Comparison of ENCODE assay signal across 18 cellular contexts in genomic region chrX:53195401-53195800, GRCh38. TPM values are rescaled to one million over a fixed set of nuclear protein-coding genes. Genes with fewer than 3 reads are reported as not detected.
DNase-seq lines count a peak whose midpoint lies in the region; ATAC-seq and TF ChIP-seq lines count a peak whose summit lies in the region.
"Had no signal": no experiment of that assay in that cellular context is flagged by ENCODE, and none has a peak within 500 bp of the region (broad histone marks: within the 10 kb centered on the region; RNA-seq: fewer than 3 reads in every experiment).

No MANE protein-coding gene starts in this region.

- H3K36me3 Mint-ChIP-seq in activated naive CD4-positive, alpha-beta T cell treated with anti-CD3 and anti-CD28 coated beads, Interleukin-2, amount 50 U/mL, for 24 hours: peaks cover 3% of the 10 kb centered on the region
- H3K36me3 Mint-ChIP-seq in activated naive CD8-positive, alpha-beta T cell treated with anti-CD3 and anti-CD28 coated beads, Interleukin-2, amount 50 U/mL, for 24 hours (ENCODE audit: low read depth): peaks cover 19% of the 10 kb centered on the region
- H3K36me3 Mint-ChIP-seq in stimulated activated memory B cell treated with anti-CD40 and anti-IgM and Interleukin-4, amounts not matched to agents 10 μg/mL and 1 μg/mL and 100 μg/mL, for 72 hours: peaks cover 44% of the 10 kb centered on the region
- peaks cover 3% of the 10 kb centered on the region for H3K36me3 Mint-ChIP-seq in progenitor cell of endocrine pancreas (ENCODE audit: insufficient read depth)

- no peak for DNase-seq in activated naive CD4-positive, alpha-beta T cell (lab: John Stamatoyannopoulos, UW)
- no peak for DNase-seq in activated naive CD8-positive, alpha-beta T cell treated with anti-CD3 and anti-CD28 coated beads, Interleukin-2, amount 50 U/mL, for 24 hours
- peak; percentile 10 for DNase-seq in fibroblast of mammary gland (ENCODE audit: low read depth)
- DNase-seq in progenitor cell of endocrine pancreas (ENCODE audit: low spot score, unreplicated experiment): no peak
- DNase-seq: BE2C; CD4-positive, CD25-positive, alpha-beta regulatory T cell; H7; NCI-H1048; NCI-H1436 treated with DMSO at 0.1 percent for 48 hours; NCI-H2029; NCI-H526; PC-3; RPMI8226; SHP77 treated with DMSO at 0.1 percent for 48 hours had no signal

- H3K4me1 Mint-ChIP-seq in activated naive CD4-positive, alpha-beta T cell treated with anti-CD3 and anti-CD28 coated beads, Interleukin-2, amount 50 U/mL, for 24 hours: no peaks in the 10 kb centered on the region
- no peaks in the 10 kb centered on the region for H3K4me1 Mint-ChIP-seq in activated naive CD8-positive, alpha-beta T cell treated with anti-CD3 and anti-CD28 coated beads, Interleukin-2, amount 50 U/mL, for 24 hours
- no peaks in the 10 kb centered on the region for H3K4me1 Mint-ChIP-seq in stimulated activated memory B cell treated with anti-CD40 and anti-IgM and Interleukin-4, amounts not matched to agents 10 μg/mL and 1 μg/mL and 100 μg/mL, for 72 hours
- no peaks in the 10 kb centered on the region for H3K4me1 Mint-ChIP-seq in progenitor cell of endocrine pancreas (ENCODE audit: low read depth)

- no peak for ATAC-seq in activated naive CD8-positive, alpha-beta T cell treated with anti-CD3 and anti-CD28 coated beads, Interleukin-2, amount 50 U/mL, for 24 hours
- no peak for ATAC-seq in stimulated activated memory B cell treated with anti-CD40 and anti-IgM and Interleukin-4, amounts not matched to agents 10 μg/mL and 1 μg/mL and 100 μg/mL, for 72 hours
- no peak for ATAC-seq in HG03135 (IDR thresholded peaks at IDR 0.05; ENCODE audit: unreplicated experiment)
- ATAC-seq in HG03045 (IDR thresholded peaks at IDR 0.05; ENCODE audit: unreplicated experiment): no peak
- ATAC-seq: PC-3 had no signal

- H3K4me3 Mint-ChIP-seq in activated naive CD4-positive, alpha-beta T cell treated with anti-CD3 and anti-CD28 coated beads, Interleukin-2, amount 50 U/mL, for 24 hours: no peak overlapping the region
- H3K4me3 Mint-ChIP-seq in activated naive CD8-positive, alpha-beta T cell treated with anti-CD3 and anti-CD28 coated beads, Interleukin-2, amount 50 U/mL, for 24 hours: no peak overlapping the region
- H3K4me3 Mint-ChIP-seq in stimulated activated memory B cell treated with anti-CD40 and anti-IgM and Interleukin-4, amounts not matched to agents 10 μg/mL and 1 μg/mL and 100 μg/mL, for 72 hours: no peak overlapping the region
- no peak overlapping the region for H3K4me3 Mint-ChIP-seq in progenitor cell of endocrine pancreas (ENCODE audit: low read depth)
- H3K4me3 Mint-ChIP-seq: CD4-positive, CD25-positive, alpha-beta regulatory T cell had no signal

- H3K27me3 Mint-ChIP-seq in activated naive CD4-positive, alpha-beta T cell treated with anti-CD3 and anti-CD28 coated beads, Interleukin-2, amount 50 U/mL, for 24 hours: no peaks in the 10 kb centered on the region
- no peaks in the 10 kb centered on the region for H3K27me3 Mint-ChIP-seq in activated naive CD8-positive, alpha-beta T cell treated with anti-CD3 and anti-CD28 coated beads, Interleukin-2, amount 50 U/mL, for 24 hours
- no peaks in the 10 kb centered on the region for H3K27me3 Mint-ChIP-seq in stimulated activated memory B cell treated with anti-CD40 and anti-IgM and Interleukin-4, amounts not matched to agents 10 μg/mL and 1 μg/mL and 100 μg/mL, for 72 hours
- no peaks in the 10 kb centered on the region for H3K27me3 Mint-ChIP-seq in progenitor cell of endocrine pancreas
- H3K27me3 Mint-ChIP-seq: CD4-positive, CD25-positive, alpha-beta regulatory T cell had no signal

- H3K9me3 Mint-ChIP-seq in activated naive CD4-positive, alpha-beta T cell treated with anti-CD3 and anti-CD28 coated beads, Interleukin-2, amount 50 U/mL, for 24 hours: no peaks in the 10 kb centered on the region
- H3K9me3 Mint-ChIP-seq in activated naive CD8-positive, alpha-beta T cell treated with anti-CD3 and anti-CD28 coated beads, Interleukin-2, amount 50 U/mL, for 24 hours: no peaks in the 10 kb centered on the region
- no peaks in the 10 kb centered on the region for H3K9me3 Mint-ChIP-seq in stimulated activated memory B cell treated with anti-CD40 and anti-IgM and Interleukin-4, amounts not matched to agents 10 μg/mL and 1 μg/mL and 100 μg/mL, for 72 hours
- H3K9me3 Mint-ChIP-seq in progenitor cell of endocrine pancreas (ENCODE audit: low read depth): peaks cover 6% of the 10 kb centered on the region
- H3K9me3 Mint-ChIP-seq: CD4-positive, CD25-positive, alpha-beta regulatory T cell had no signal

- TF ChIP-seq CTCF in fibroblast of mammary gland (conservative IDR thresholded peaks at IDR 0.05; ENCODE audit: control insufficient read depth, insufficient read depth, low read depth, low read length) (no peak), progenitor cell of endocrine pancreas (IDR thresholded peaks at IDR 0.05; ENCODE audit: unreplicated experiment) (no peak)

- peak overlapping the region; percentile 41 for H3K27ac Mint-ChIP-seq in activated naive CD4-positive, alpha-beta T cell treated with anti-CD3 and anti-CD28 coated beads, Interleukin-2, amount 50 U/mL, for 24 hours
- peak overlapping the region; percentile 3 for H3K27ac Mint-ChIP-seq in activated naive CD8-positive, alpha-beta T cell treated with anti-CD3 and anti-CD28 coated beads, Interleukin-2, amount 50 U/mL, for 24 hours
- H3K27ac Mint-ChIP-seq in stimulated activated memory B cell treated with anti-CD40 and anti-IgM and Interleukin-4, amounts not matched to agents 10 μg/mL and 1 μg/mL and 100 μg/mL, for 72 hours: peak overlapping the region; percentile 54
- H3K27ac Mint-ChIP-seq in progenitor cell of endocrine pancreas: no peak overlapping the region

- H3K4me3 ChIP-seq in fibroblast of mammary gland (ENCODE audit: control insufficient read depth, low read depth, low read length): no peak overlapping the region

RNA-seq across cellular contexts. Expression of gene KDM5C, which starts 29.6 kb away (rescaled TPM):
- total RNA-seq in progenitor cell of endocrine pancreas: 109 and 112 TPM in 2 replicates
